In genomic region chr4:4248885-4249203, GRCh38 we compare ENCODE assay signal across 8 cellular contexts. TPM values are rescaled to one million over a fixed set of nuclear protein-coding genes. Genes with fewer than 3 reads are reported as not detected.
DNase-seq lines count a peak whose midpoint lies in the region; ATAC-seq, FAIRE-seq and TF ChIP-seq lines count a peak whose summit lies in the region.

No MANE protein-coding gene starts in this region.

- H3K9ac ChIP-seq in BLaER1, result peak overlapping the region; percentile 85
- H3K9ac ChIP-seq in colonic mucosa (ENCODE audit: low read depth in 2 of 2, low read length in 2 of 2), result peak overlapping the region; percentile 89 to 95

- H3K4me1 Mint-ChIP-seq in naive thymus-derived CD8-positive, alpha-beta T cell, result peaks cover 24 to 36% (median 35%) of the 10 kb centered on the region in 4 donors

- H3K4me1 ChIP-seq in BLaER1 (peaks cover 18% of the 10 kb centered on the region), colonic mucosa (peaks cover 11% of the 10 kb centered on the region)

- TF ChIP-seq CTCF in LNCaP clone FGC (IDR thresholded peaks at IDR 0.05; ENCODE audit: control insufficient read depth, extremely low read depth, insufficient read depth), result no peak
- no peak for TF ChIP-seq CTCF in colonic mucosa (IDR thresholded peaks at IDR 0.05)

- H4K20me1 ChIP-seq in BLaER1, result no peaks in the 10 kb centered on the region

- DNase-seq in LNCaP clone FGC (ENCODE audit: low read depth) (no peak), colonic mucosa (no peak), frontal cortex (ENCODE audit: low spot score in 2 of 2) (no peak)
- no peak for DNase-seq in naive thymus-derived CD8-positive, alpha-beta T cell

- H3K9me3 Mint-ChIP-seq in naive thymus-derived CD8-positive, alpha-beta T cell, result no peaks in the 10 kb centered on the region

- H3K4me3 ChIP-seq in BLaER1 (peak overlapping the region; percentile 79), LNCaP clone FGC (ENCODE audit: low read depth, low read length) (peak overlapping the region; percentile 76), colonic mucosa (peak overlapping the region; percentile 98)

- peak overlapping the region; percentile 97 to 99 (median 99) for H3K27ac Mint-ChIP-seq in naive thymus-derived CD8-positive, alpha-beta T cell

- FAIRE-seq in frontal cortex (lab: Jason Lieb, UNC), result no peak

- peak overlapping the region; percentile 78 for H3K4me2 ChIP-seq in BLaER1

- peaks cover 0 to 21% (median 8%) of the 10 kb centered on the region in 3 donors for H3K36me3 Mint-ChIP-seq in naive thymus-derived CD8-positive, alpha-beta T cell

- H3K9me3 ChIP-seq in BLaER1 (peaks cover 7% of the 10 kb centered on the region; the same call in 1 of the 2 replicates), colonic mucosa (no peaks in the 10 kb centered on the region)

- intact Hi-C loops in colonic mucosa (cut with DNase I), result loop anchor here (5.0 kb wide), 1 partner anchor 38 kb away; no protein-coding TSS in a partner anchor

- POLR2A ChIA-PET in naive thymus-derived CD8-positive, alpha-beta T cell (lab: Charles Lee), result interaction anchor here (0.6 to 2.7 kb wide), 9 partner anchors 7 to 293 kb away, joined by 3 to 11 read pairs (median 7); partner anchors contain the start of genes LYAR, STX18 and ZBTB49

- ATAC-seq in naive thymus-derived CD8-positive, alpha-beta T cell, result no peak
- ATAC-seq in GM19467 (IDR thresholded peaks at IDR 0.05; ENCODE audit: unreplicated experiment) (no peak), GM21825 (IDR thresholded peaks at IDR 0.05; ENCODE audit: unreplicated experiment) (no peak), GM21529 (IDR thresholded peaks at IDR 0.05; ENCODE audit: unreplicated experiment) (no peak)

- no peaks in the 10 kb centered on the region for H3K27me3 Mint-ChIP-seq in naive thymus-derived CD8-positive, alpha-beta T cell

- H3K4me3 Mint-ChIP-seq in naive thymus-derived CD8-positive, alpha-beta T cell, result peak overlapping the region; percentile 90 to 98 (median 96)

- H3K36me3 ChIP-seq in BLaER1 (peaks cover 15% of the 10 kb centered on the region; the same call in 1 of the 2 replicates), colonic mucosa (peaks cover 5% of the 10 kb centered on the region)

- peaks cover 29% of the 10 kb centered on the region for H3K27me3 ChIP-seq in BLaER1
- no peaks in the 10 kb centered on the region for H3K27me3 ChIP-seq in colonic mucosa

- H3K27ac ChIP-seq in BLaER1 (no peak overlapping the region), colonic mucosa (peak overlapping the region; percentile 93)

RNA-seq across cellular contexts. Expression of gene TMEM128, which starts 0.8 kb away (rescaled TPM):
- total RNA-seq in colonic mucosa (10 to 100 TPM; 16.9 to 18.7 TPM), frontal cortex (46.5 TPM)
- total RNA-seq in naive thymus-derived CD8-positive, alpha-beta T cell, result 10 to 100 TPM; 20.9 to 26.1 TPM
- polyA plus RNA-seq in naive thymus-derived CD8-positive, alpha-beta T cell, result 10 to 100 TPM; 35.2 to 43.0 (median 38.4) TPM

RNA-seq across cellular contexts. Expression of gene OTOP1, which starts 22.1 kb away (rescaled TPM):
- total RNA-seq in colonic mucosa, result not detected
- not detected for total RNA-seq in naive thymus-derived CD8-positive, alpha-beta T cell
- polyA plus RNA-seq in naive thymus-derived CD8-positive, alpha-beta T cell, result not detected
- not detected for total RNA-seq in frontal cortex

RNA-seq across cellular contexts. Expression of gene LYAR, which starts 41.1 kb away (rescaled TPM):
- total RNA-seq in colonic mucosa, result 10 to 100 TPM in 1 of 2 donors, 1 to 10 TPM in 1; 6.7 to 16.7 TPM
- total RNA-seq in naive thymus-derived CD8-positive, alpha-beta T cell, result 10 to 100 TPM; 35.7 to 36.6 TPM
- polyA plus RNA-seq in naive thymus-derived CD8-positive, alpha-beta T cell, result 10 to 100 TPM; 32.2 to 65.8 (median 35.6) TPM
- 7.7 TPM for total RNA-seq in frontal cortex

RNA-seq across cellular contexts. Expression of gene ZBTB49, which starts 41.2 kb away (rescaled TPM):
- 1 to 10 TPM; 4.0 to 5.1 TPM for total RNA-seq in colonic mucosa
- total RNA-seq in naive thymus-derived CD8-positive, alpha-beta T cell, result 10 to 100 TPM; 12.0 to 13.1 TPM
- polyA plus RNA-seq in naive thymus-derived CD8-positive, alpha-beta T cell, result 1 to 10 TPM; 3.2 to 4.5 (median 3.9) TPM
- total RNA-seq in frontal cortex, result 8.6 TPM
